17 cellular contexts compared by ENCODE assay signal in genomic region chr10:131942455-131942854, GRCh38. TPM values are rescaled to one million over a fixed set of nuclear protein-coding genes. Genes with fewer than 3 reads are reported as not detected.
DNase-seq lines count a peak whose midpoint lies in the region; ATAC-seq and TF ChIP-seq lines count a peak whose summit lies in the region.
"Had no signal": no experiment of that assay in that cellular context is flagged by ENCODE, and none has a peak within 500 bp of the region (broad histone marks: within the 10 kb centered on the region; RNA-seq: fewer than 3 reads in every experiment).

No MANE protein-coding gene starts in this region.

- TF ChIP-seq CTCF in CD4-positive, alpha-beta T cell (IDR thresholded peaks at IDR 0.05), result no peak
- TF ChIP-seq CTCF in CD8-positive, alpha-beta T cell (IDR thresholded peaks at IDR 0.05), result no peak
- no peak for TF ChIP-seq CTCF in RWPE2 (IDR thresholded peaks at IDR 0.05; ENCODE audit: poor library complexity, severe bottlenecking)
- TF ChIP-seq CTCF in osteoblast (IDR thresholded peaks at IDR 0.05; ENCODE audit: extremely low read depth, low read depth, low read length), result no peak

- no peaks in the 10 kb centered on the region for H3K27me3 ChIP-seq in CD4-positive, alpha-beta T cell (ENCODE audit: control insufficient read depth, insufficient read depth, low read length)
- H3K27me3 ChIP-seq in CD8-positive, alpha-beta T cell (ENCODE audit: insufficient read depth, low read length), result no peaks in the 10 kb centered on the region
- H3K27me3 ChIP-seq in RWPE2 (ENCODE audit: insufficient read depth, poor library complexity, severe bottlenecking) (no peaks in the 10 kb centered on the region), osteoblast (ENCODE audit: insufficient read depth, low read length) (no peaks in the 10 kb centered on the region)

- H3K36me3 ChIP-seq in CD8-positive, alpha-beta T cell (ENCODE audit: insufficient read depth, low read length), result peaks cover 25% of the 10 kb centered on the region
- peaks cover 68% of the 10 kb centered on the region for H3K36me3 ChIP-seq in RWPE2 (ENCODE audit: low read depth)
- H3K36me3 ChIP-seq in osteoblast (ENCODE audit: insufficient read depth, low read length), result peaks cover 42% of the 10 kb centered on the region

- DNase-seq in CD4-positive, alpha-beta T cell, result no peak
- no peak for DNase-seq in CD8-positive, alpha-beta T cell
- DNase-seq in RWPE2 (ENCODE audit: low spot score) (no peak), osteoblast (ENCODE audit: insufficient read length, low spot score, missing footprints) (no peak), epidermal melanocyte (ENCODE audit: insufficient read length, low spot score) (no peak), HT-29 (ENCODE audit: low spot score) (no peak)
- DNase-seq: DMS153, DMS79 treated with DMSO at 0.1 percent for 48 hours, EL, GOT3, H9, HFFc6, IMR-90, KG1 had no signal

- intact Hi-C loops in CD4-positive, alpha-beta T cell (cut with DNase I, micrococcal nuclease), result loop anchor here in 1 of 2 experiments (5.0 kb wide), 2 partner anchors 55 to 80 kb away; no protein-coding TSS in a partner anchor
- intact Hi-C loops in CD8-positive, alpha-beta T cell (cut with DNase I, micrococcal nuclease), result loop anchor here in 1 of 2 experiments (5.0 kb wide), 2 partner anchors 40 to 55 kb away; partner anchors contain the start of gene PPP2R2D

- no peaks in the 10 kb centered on the region for H3K9me3 Mint-ChIP-seq in CD4-positive, alpha-beta T cell
- H3K9me3 Mint-ChIP-seq in CD8-positive, alpha-beta T cell, result no peaks in the 10 kb centered on the region
- H3K9me3 Mint-ChIP-seq: H9, HFFc6 had no signal

- H3K4me2 ChIP-seq in osteoblast (ENCODE audit: insufficient read depth, low read length), result no peak overlapping the region

- peaks cover 89% of the 10 kb centered on the region for H3K36me3 Mint-ChIP-seq in CD4-positive, alpha-beta T cell (ENCODE audit: low read depth)
- peaks cover 84% of the 10 kb centered on the region for H3K36me3 Mint-ChIP-seq in CD8-positive, alpha-beta T cell

- CTCF ChIA-PET in CD4-positive, alpha-beta T cell (lab: Charles Lee), result interaction anchor here (1.5 to 2.1 kb wide), 3 partner anchors 38 to 81 kb away, joined by 9 to 12 read pairs (median 10); no protein-coding TSS in a partner anchor
- CTCF ChIA-PET in CD8-positive, alpha-beta T cell (lab: Charles Lee), result interaction anchor here (1.1 to 3.6 kb wide), 2 partner anchors 30 to 56 kb away, joined by 3 to 20 read pairs; no protein-coding TSS in a partner anchor

- H3K9me3 ChIP-seq in CD4-positive, alpha-beta T cell (ENCODE audit: control insufficient read depth, low read length), result no peaks in the 10 kb centered on the region
- no peaks in the 10 kb centered on the region for H3K9me3 ChIP-seq in CD8-positive, alpha-beta T cell (ENCODE audit: low read length)
- H3K9me3 ChIP-seq in RWPE2 (ENCODE audit: severe bottlenecking) (no peaks in the 10 kb centered on the region), osteoblast (ENCODE audit: low read depth, low read length) (no peaks in the 10 kb centered on the region)

- no peak overlapping the region for H3K4me3 Mint-ChIP-seq in CD4-positive, alpha-beta T cell
- no peak overlapping the region for H3K4me3 Mint-ChIP-seq in CD8-positive, alpha-beta T cell
- H3K4me3 Mint-ChIP-seq: CD14-positive monocyte, H9, HFFc6 had no signal

- peaks cover 45% of the 10 kb centered on the region for H3K79me2 ChIP-seq in osteoblast (ENCODE audit: insufficient read depth, low read length)

- no peaks in the 10 kb centered on the region for H3K27me3 Mint-ChIP-seq in CD4-positive, alpha-beta T cell
- H3K27me3 Mint-ChIP-seq in CD8-positive, alpha-beta T cell (ENCODE audit: low read depth), result no peaks in the 10 kb centered on the region

- H3K4me1 Mint-ChIP-seq in CD4-positive, alpha-beta T cell (ENCODE audit: low read depth), result peaks cover 15% of the 10 kb centered on the region
- H3K4me1 Mint-ChIP-seq in CD8-positive, alpha-beta T cell (ENCODE audit: low read depth), result peaks cover 3% of the 10 kb centered on the region
- H3K4me1 Mint-ChIP-seq: CD14-positive monocyte had no signal

- H3K4me1 ChIP-seq in CD8-positive, alpha-beta T cell (ENCODE audit: insufficient read depth, low read length), result no peaks in the 10 kb centered on the region
- peaks cover 29% of the 10 kb centered on the region for H3K4me1 ChIP-seq in RWPE2 (ENCODE audit: insufficient read depth, poor library complexity, severe bottlenecking)
- peaks cover 33% of the 10 kb centered on the region for H3K4me1 ChIP-seq in osteoblast (ENCODE audit: insufficient read depth, low read length)

- H3K4me3 ChIP-seq in CD8-positive, alpha-beta T cell (ENCODE audit: low read depth, low read length), result no peak overlapping the region
- H3K4me3 ChIP-seq in RWPE2 (ENCODE audit: severe bottlenecking) (no peak overlapping the region), osteoblast (ENCODE audit: insufficient read depth, low read length) (no peak overlapping the region)

- H2AFZ ChIP-seq in osteoblast (ENCODE audit: low read length), result no peak overlapping the region

- H3K27ac Mint-ChIP-seq in CD4-positive, alpha-beta T cell, result peak overlapping the region; percentile 9
- peak overlapping the region; percentile 73 for H3K27ac Mint-ChIP-seq in CD8-positive, alpha-beta T cell
- H3K27ac Mint-ChIP-seq: HFFc6 had no signal

- no peak overlapping the region for H3K27ac ChIP-seq in CD4-positive, alpha-beta T cell (ENCODE audit: low read depth, low read length)
- H3K27ac ChIP-seq in CD8-positive, alpha-beta T cell (ENCODE audit: low read depth, low read length), result no peak overlapping the region
- H3K27ac ChIP-seq in RWPE2 (ENCODE audit: poor library complexity, severe bottlenecking) (peak overlapping the region; percentile 4), osteoblast (ENCODE audit: low read depth, low read length) (peak overlapping the region; percentile 32)
- H3K27ac ChIP-seq: HL-60 had no signal

- POLR2A ChIA-PET in CD4-positive, alpha-beta T cell (lab: Charles Lee), result interaction anchor here (0.6 to 1.2 kb wide), 2 partner anchors 32 to 42 kb away, joined by 3 read pairs; partner anchors contain the start of gene PPP2R2D
- POLR2A ChIA-PET in CD8-positive, alpha-beta T cell (lab: Charles Lee), result no interaction called here

- no peak for ATAC-seq in CD4-positive, alpha-beta T cell (ENCODE audit: poor library complexity)
- ATAC-seq in CD8-positive, alpha-beta T cell, result no peak
- ATAC-seq in RWPE2 (ENCODE audit: low read depth) (no peak), HG03095 (IDR thresholded peaks at IDR 0.05; ENCODE audit: unreplicated experiment) (no peak)

- H4K20me1 ChIP-seq in osteoblast (ENCODE audit: insufficient read depth, low read length), result no peaks in the 10 kb centered on the region

RNA-seq across cellular contexts. Expression of gene BNIP3, which starts 39.3 kb away (rescaled TPM):
- 10 to 100 TPM; 21.0 to 23.6 TPM for total RNA-seq in CD4-positive, alpha-beta T cell
- total RNA-seq in CD8-positive, alpha-beta T cell, result 10 to 100 TPM; 19.2 to 21.3 TPM
- 53.0 and 112 TPM in 2 replicates for total RNA-seq in osteoblast
- not detected in 2 replicates for total RNA-seq in HT-29 (2014; rRNA removed; shearing (Covaris generic))

RNA-seq across cellular contexts. Expression of gene PPP2R2D, which starts 41.6 kb away (rescaled TPM):
- 10 to 100 TPM; 32.6 to 32.9 TPM for total RNA-seq in CD4-positive, alpha-beta T cell
- total RNA-seq in CD8-positive, alpha-beta T cell, result 10 to 100 TPM; 28.4 to 28.5 TPM
- 23.9 and 30.1 TPM in 2 replicates for total RNA-seq in osteoblast
- total RNA-seq in HT-29 (2014; rRNA removed; shearing (Covaris generic)), result 30.3 and 37.5 TPM in 2 replicates

Comparison
In these comparisons a context has a peak if more than half of its experiments do, and no peak if none do; other contexts are left out.
1. H3K27ac ChIP-seq: peak in RWPE2 (single experiment) and osteoblast (single experiment); none in CD4-positive, alpha-beta T cell (single experiment) and CD8-positive, alpha-beta T cell (single experiment).
2. RNA of gene BNIP3, which starts 39.3 kb away (total RNA-seq): 53.0 to 112 TPM in osteoblast, 21.0 to 23.6 TPM in CD4-positive, alpha-beta T cell and 19.2 to 21.3 TPM in CD8-positive, alpha-beta T cell; not detected in HT-29; every median in the first group is over 10 times any median in the second.